14 cellular contexts compared by ENCODE assay signal in the genomic region with DNA sequence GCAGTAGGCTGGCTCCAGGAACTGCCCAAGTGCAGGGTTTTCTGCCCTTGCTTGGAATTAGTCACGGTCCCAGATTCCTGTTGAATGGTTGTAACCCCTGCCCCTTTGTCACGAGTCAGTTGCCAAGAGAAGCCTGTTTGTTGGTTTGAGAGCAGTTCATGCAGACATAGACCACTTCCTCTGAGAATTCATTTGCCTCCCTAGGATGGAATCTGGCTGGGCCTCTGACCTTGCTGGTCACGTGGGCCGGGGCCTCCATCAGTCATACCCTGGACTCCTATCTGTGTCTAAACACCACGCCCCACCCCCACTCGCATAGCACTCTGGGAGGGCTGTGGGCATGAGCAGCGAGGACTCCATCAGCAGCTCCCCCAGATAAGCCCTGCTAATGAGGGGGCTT. TPM values are rescaled to one million over a fixed set of nuclear protein-coding genes. Genes with fewer than 3 reads are reported as not detected.
"Had no signal": no experiment of that assay in that cellular context is flagged by ENCODE, and none has a peak within 500 bp of the region (broad histone marks: within the 10 kb centered on the region; RNA-seq: fewer than 3 reads in every experiment).

No MANE protein-coding gene starts in this region.

RNA-seq across cellular contexts. Expression of a gene that starts 13.1 kb away (rescaled TPM):
- total RNA-seq: activated CD4-positive, alpha-beta T cell treated with anti-CD3 and anti-CD28 coated beads, Interleukin-2, amount 10 ng/mL, durations not matched to agents 24 days and 14 days; activated CD8-positive, alpha-beta T cell treated with anti-CD3 and anti-CD28 coated beads for 36 hours; activated naive CD8-positive, alpha-beta T cell treated with anti-CD3 and anti-CD28 coated beads for 36 hours; activated T-helper 17 cell treated with anti-CD3 and anti-CD28 coated beads, Interleukin-2, amount 50 U/mL, for 72 hours; esophagus squamous epithelium; frontal cortex; heart left ventricle; left cardiac atrium; mesothelial cell of epicardium; natural killer cell treated with Interleukin-12 subunit alpha and Interleukin-12 subunit beta and Interleukin-15 and Interleukin-18, amount 100 ng/mL, for 72 hours; osteoblast; psoas muscle; sigmoid colon; uterus had no signal
- polyA plus RNA-seq: heart left ventricle, psoas muscle, sigmoid colon had no signal
